26 cellular contexts compared by ENCODE assay signal in the genomic region with DNA sequence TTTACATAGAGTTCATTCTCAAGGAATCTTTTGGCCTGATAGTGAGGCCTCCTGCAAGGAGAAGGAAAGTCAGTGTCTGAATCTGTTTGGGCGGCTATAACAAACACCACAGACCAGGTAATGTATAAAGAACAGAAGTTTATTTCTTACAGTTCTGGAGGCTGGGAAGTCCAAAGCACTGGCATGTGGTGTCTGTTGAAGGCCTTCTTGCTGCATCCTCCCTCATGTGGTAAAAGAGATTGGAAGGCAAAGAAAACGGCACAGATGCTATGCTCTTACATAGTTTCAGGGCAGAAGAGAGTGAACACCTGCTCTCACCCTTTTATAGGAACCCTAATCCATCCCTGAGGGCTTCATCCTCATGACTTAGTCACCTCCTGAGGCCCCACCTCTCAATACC.
"Had no signal": no experiment of that assay in that cellular context is flagged by ENCODE, and none has a peak within 500 bp of the region (broad histone marks: within the 10 kb centered on the region; RNA-seq: fewer than 3 reads in every experiment).

No MANE protein-coding gene starts in this region.

- H3K4me3 ChIP-seq: coronary artery, dorsolateral prefrontal cortex, esophagus muscularis mucosa, gastroesophageal sphincter, heart right ventricle, hepatocyte had no signal

- DNase-seq: activated CD4-positive, alpha-beta memory T cell treated with anti-CD3 and anti-CD28 coated beads, Interleukin-2, amount 10 ng/mL, durations not matched to agents 7 days and 5 days; activated CD4-positive, alpha-beta T cell treated with anti-CD3 and anti-CD28 coated beads for 36 hours; activated CD4-positive, alpha-beta T cell treated with anti-CD3 and anti-CD28 coated beads, Interleukin-2, amount 10 ng/mL, durations not matched to agents 24 days and 14 days; activated CD4-positive, CD25-positive, alpha-beta regulatory T cell; activated CD4-positive, CD25-positive, alpha-beta regulatory T cell treated with anti-CD3 and anti-CD28 coated beads, Interleukin-2, amount 50 U/mL, for 72 hours; activated CD8-positive, alpha-beta memory T cell treated with anti-CD3 and anti-CD28 coated beads, Interleukin-2, amount 50 U/mL, for 48 hours; activated gamma-delta T cell; activated naive CD4-positive, alpha-beta T cell treated with anti-CD3 and anti-CD28 coated beads, Interleukin-2, amount 50 U/mL, for 16 hours; activated naive CD4-positive, alpha-beta T cell treated with Interleukin-2 at 50 U/mL for 16 hours; activated T-cell treated with anti-CD3 and anti-CD28 coated beads for 4 hours; activated T-cell treated with anti-CD3 and anti-CD28 coated beads, Interleukin-2, amount 50 U/mL, for 24 hours; activated T-cell treated with anti-CD3 and anti-CD28 coated beads, Interleukin-2, amount 50 U/mL, for 72 hours; amniotic stem cell; anterior cingulate cortex; brain microvascular endothelial cell; dorsolateral prefrontal cortex; effector memory CD4-positive, alpha-beta T cell; endodermal cell; erythroblast; foreskin melanocyte; heart right ventricle; T-helper 2 cell had no signal

- H3K27me3 ChIP-seq: brain microvascular endothelial cell, dorsolateral prefrontal cortex, esophagus muscularis mucosa, gastroesophageal sphincter, heart right ventricle, hepatocyte had no signal

- ATAC-seq: activated CD4-positive, alpha-beta T cell treated with anti-CD3 and anti-CD28 coated beads for 36 hours; activated T-cell treated with anti-CD3 and anti-CD28 coated beads, Interleukin-2, amount 50 U/mL, for 72 hours; gastroesophageal sphincter; heart right ventricle had no signal

- H2AFZ ChIP-seq: hepatocyte had no signal

- H3K27ac ChIP-seq: brain microvascular endothelial cell, coronary artery, dorsolateral prefrontal cortex, esophagus muscularis mucosa, gastroesophageal sphincter, heart right ventricle, hepatocyte had no signal

- H3K4me1 ChIP-seq: esophagus muscularis mucosa, gastroesophageal sphincter, heart right ventricle had no signal

- H3K36me3 ChIP-seq: brain microvascular endothelial cell, esophagus muscularis mucosa, gastroesophageal sphincter, heart right ventricle had no signal

- H3K4me2 ChIP-seq: hepatocyte had no signal

- H3K9me3 ChIP-seq: esophagus muscularis mucosa had no signal

- H3K79me2 ChIP-seq: hepatocyte had no signal
